Comparison of ENCODE assay signal across 16 cellular contexts in genomic region chr1:212987702-212988322, GRCh38. TPM values are rescaled to one million over a fixed set of nuclear protein-coding genes. Genes with fewer than 3 reads are reported as not detected.
DNase-seq lines count a peak whose midpoint lies in the region; ATAC-seq, FAIRE-seq and TF ChIP-seq lines count a peak whose summit lies in the region.
"Had no signal": no experiment of that assay in that cellular context is flagged by ENCODE, and none has a peak within 500 bp of the region (broad histone marks: within the 10 kb centered on the region; RNA-seq: fewer than 3 reads in every experiment).

No MANE protein-coding gene starts in this region.

- H3K4me2 ChIP-seq in keratinocyte (ENCODE audit: control insufficient read depth, extremely low read depth, insufficient read depth, low read depth, low read length), result no peak overlapping the region

- no peaks in the 10 kb centered on the region for H3K9me1 ChIP-seq in keratinocyte (ENCODE audit: control insufficient read depth, extremely low read depth, insufficient read depth, low read length)

- dilution Hi-C loops in keratinocyte (cut with MboI; ENCODE audit: extremely low pct_ligation_motif_present, low sequenced_read_pairs), result no loop called here

- CTCF ChIA-PET in BJ (lab: Yijun Ruan, JAX), result interaction anchor here (0.6 kb wide), 1 partner anchor 63 kb away, joined by 3 read pairs; no protein-coding TSS in a partner anchor

- H3K27ac ChIP-seq in keratinocyte (ENCODE audit: control insufficient read depth, insufficient read depth, low read length), result no peak overlapping the region
- H3K27ac ChIP-seq: stomach had no signal

- DNase-seq in BJ (ENCODE audit: low read depth) (peak; percentile 16), M059J (ENCODE audit: low read depth) (peak; percentile 78), choroid plexus epithelial cell (ENCODE audit: low read depth) (peak; percentile 54), keratinocyte (ENCODE audit: low read depth, low spot score) (no peak), KG1 (lab: John Stamatoyannopoulos, UW) (no peak), NCI-H1417 (lab: John Stamatoyannopoulos, UW) (no peak), GDM1 (lab: John Stamatoyannopoulos, UW) (no peak)
- DNase-seq: activated CD8-positive, alpha-beta memory T cell treated with anti-CD3 and anti-CD28 coated beads for 24 hours; DMS 273 treated with DMSO at 0.1 percent for 48 hours; esophagus squamous epithelium; naive B cell; NCI-H2171 treated with DMSO at 0.1 percent for 48 hours; stomach; SW 1271 had no signal

- no peak overlapping the region for H3K9ac ChIP-seq in keratinocyte (ENCODE audit: control insufficient read depth, extremely low read depth, insufficient read depth, low read length)

- H3K27me3 ChIP-seq in BJ (ENCODE audit: control insufficient read depth, insufficient read depth, low read length) (peaks cover 1% of the 10 kb centered on the region), keratinocyte (ENCODE audit: control insufficient read depth, extremely low read depth, insufficient read depth, low read length) (no peaks in the 10 kb centered on the region)
- H3K27me3 ChIP-seq: esophagus squamous epithelium, stomach had no signal

- peaks cover 9% of the 10 kb centered on the region for H3K4me1 ChIP-seq in keratinocyte (ENCODE audit: control insufficient read depth, extremely low read depth, insufficient read depth, low read length)

- H3K79me2 ChIP-seq in keratinocyte (ENCODE audit: control insufficient read depth, insufficient read depth, low read length), result no peaks in the 10 kb centered on the region

- no peak overlapping the region for H2AFZ ChIP-seq in keratinocyte (ENCODE audit: control insufficient read depth, low read length)

- no peak for ATAC-seq in HG03520 (IDR thresholded peaks at IDR 0.05; ENCODE audit: unreplicated experiment)

- peak; percentile 88 for FAIRE-seq in keratinocyte (lab: Jason Lieb, UNC)
- FAIRE-seq: urothelium cell line had no signal

- H3K9me3 ChIP-seq in keratinocyte (ENCODE audit: control insufficient read depth, low read depth, low read length), result no peaks in the 10 kb centered on the region
- H3K9me3 ChIP-seq: esophagus squamous epithelium, stomach had no signal

- TF ChIP-seq CTCF in BJ (IDR thresholded peaks at IDR 0.05; ENCODE audit: insufficient read depth, low read depth, low read length), result no peak
- TF ChIP-seq CTCF in choroid plexus epithelial cell (conservative IDR thresholded peaks at IDR 0.05; ENCODE audit: low read depth, low read length), result no peak
- no peak for TF ChIP-seq CTCF in keratinocyte (optimal IDR thresholded peaks at IDR 0.05 in 1 of 3, IDR thresholded peaks at IDR 0.05 in 1 of 3, conservative IDR thresholded peaks at IDR 0.05 in 1 of 3; ENCODE audit: extremely low read depth in 1 of 3, insufficient read depth in 2 of 3, low read length in 3 of 3)

- H3K4me3 ChIP-seq in BJ (ENCODE audit: low read depth, low read length), result no peak overlapping the region
- no peak overlapping the region for H3K4me3 ChIP-seq in choroid plexus epithelial cell (ENCODE audit: low read depth, low read length)
- H3K4me3 ChIP-seq in keratinocyte (ENCODE audit: control insufficient read depth in 2 of 3, extremely low read depth in 1 of 3, insufficient read depth in 2 of 3, low read depth in 1 of 3, low read length in 3 of 3), result no peak overlapping the region
- H3K4me3 ChIP-seq: esophagus squamous epithelium, stomach had no signal

- no peaks in the 10 kb centered on the region for H4K20me1 ChIP-seq in keratinocyte (ENCODE audit: control insufficient read depth, extremely low read depth, insufficient read depth, low read length)

- H3K36me3 ChIP-seq in BJ (ENCODE audit: control insufficient read depth, insufficient read depth, low read length), result no peaks in the 10 kb centered on the region
- peaks cover 0 to 5% of the 10 kb centered on the region in 2 experiments for H3K36me3 ChIP-seq in keratinocyte (ENCODE audit: control insufficient read depth in 2 of 2, extremely low read depth in 1 of 2, insufficient read depth in 2 of 2, low read length in 2 of 2)

- POLR2A ChIA-PET in BJ (lab: Charles Lee), result no interaction called here

RNA-seq across cellular contexts. Expression of gene ANGEL2, which starts 27.9 kb away (rescaled TPM):
- 13.3 and 23.2 TPM in 2 replicates for polyA plus RNA-seq in BJ (2011; rRNA removed)
- polyA minus RNA-seq in BJ (2011; rRNA and poly(A)+ RNA removed), result 13.0 and 14.4 TPM in 2 replicates
- total RNA-seq in M059J (2014; rRNA removed; shearing (Covaris generic)), result 19.1 and 31.8 TPM in 2 replicates
- 17.2 to 25.6 TPM (median 18.4 TPM) in 3 replicates for polyA plus RNA-seq in keratinocyte
- polyA plus RNA-seq in keratinocyte (2011; ENCODE audit: low read depth), result 8.2 TPM
- polyA plus RNA-seq in keratinocyte (2011; cell fraction: cytosol; rRNA removed), result 8.3 and 14.4 TPM in 2 replicates
- 32.5 and 36.7 TPM in 2 replicates for polyA plus RNA-seq in keratinocyte (2011; cell fraction: nucleus; rRNA removed)
- polyA plus RNA-seq in keratinocyte (2012; ENCODE audit: low replicate concordance), result 10.9 and 16.4 TPM in 2 replicates
- polyA minus RNA-seq in keratinocyte, result 8.5 to 36.7 TPM (median 24.7 TPM) in 3 replicates
- polyA minus RNA-seq in keratinocyte (2011; cell fraction: cytosol; rRNA and poly(A)+ RNA removed), result 19.0 TPM
- 22.8 and 41.0 TPM in 2 replicates for polyA minus RNA-seq in keratinocyte (2011; cell fraction: nucleus; rRNA and poly(A)+ RNA removed)

RNA-seq across cellular contexts. Expression of gene VASH2, which starts 37.5 kb away (rescaled TPM):
- polyA plus RNA-seq in BJ (2011; rRNA removed) (0.04 and 0.12 TPM in 2 replicates), keratinocyte (0.03 to 0.04 TPM in 2 of 3 replicates, not detected in the other)
- 0.05 TPM in 1 of 2 replicates, not detected in the other for polyA minus RNA-seq in BJ (2011; rRNA and poly(A)+ RNA removed)
- 0.44 and 0.79 TPM in 2 replicates for total RNA-seq in M059J (2014; rRNA removed; shearing (Covaris generic))
- not detected for polyA plus RNA-seq in keratinocyte (2011; ENCODE audit: low read depth)
- not detected in 2 replicates for polyA plus RNA-seq in keratinocyte (2011; cell fraction: cytosol; rRNA removed)
- not detected in 2 replicates for polyA plus RNA-seq in keratinocyte (2011; cell fraction: nucleus; rRNA removed)
- polyA plus RNA-seq in keratinocyte (2012; ENCODE audit: low replicate concordance), result 0.03 TPM in 1 of 2 replicates, not detected in the other
- polyA minus RNA-seq in keratinocyte, result 0.19 TPM in 1 of 3 replicates, not detected in the others
- polyA minus RNA-seq in keratinocyte (2011; cell fraction: cytosol; rRNA and poly(A)+ RNA removed), result not detected
- not detected in 2 replicates for polyA minus RNA-seq in keratinocyte (2011; cell fraction: nucleus; rRNA and poly(A)+ RNA removed)

Comparison
In these comparisons a context has a peak if more than half of its experiments do, and no peak if none do; other contexts are left out.
1. DNase-seq: peak in BJ (single experiment), M059J (single experiment) and choroid plexus epithelial cell (single experiment); none in keratinocyte (single experiment), KG1 (single experiment), NCI-H1417 (0 of 3) and GDM1 (single experiment).